In genomic region chr9:2053883-2054845, GRCh38 we compare ENCODE assay signal across 8 cellular contexts. TPM values are rescaled to one million over a fixed set of nuclear protein-coding genes. Genes with fewer than 3 reads are reported as not detected.
A peak's percentile ranks its signal among the peaks of the same experiment; 100 is the strongest.
DNase-seq lines count a peak whose midpoint lies in the region; ATAC-seq lines count a peak whose summit lies in the region.

No MANE protein-coding gene starts in this region.

- DNase-seq in CD1c-positive myeloid dendritic cell (ENCODE audit: extremely low spot score), result peak; percentile 41
- DNase-seq in Jurkat, Clone E6-1 (ENCODE audit: low read depth, low spot score), result peak; percentile 89
- peak; percentile 60 for DNase-seq in activated effector memory CD4-positive, alpha-beta T cell treated with Interleukin-2 at 50 U/mL for 16 hours
- peak; percentile 96 for DNase-seq in kidney glomerular epithelial cell (lab: John Stamatoyannopoulos, UW)
- DNase-seq in stimulated activated CD8-positive, alpha-beta memory T cell treated with anti-CD3 and anti-CD28 coated beads, Interleukin-15, amount 100 ng/mL, for 1 hour (ENCODE audit: low read depth), result peak; percentile 33
- DNase-seq in T1000 (lab: John Stamatoyannopoulos, UW), result no peak
- no peak for DNase-seq in UCSD-AML1 (lab: John Stamatoyannopoulos, UW; ENCODE audit: unreplicated experiment)

- peak overlapping the region; percentile 30 for H3K4me3 ChIP-seq in Jurkat, Clone E6-1 (ENCODE audit: low read length)

- ATAC-seq in GM21360 (IDR thresholded peaks at IDR 0.05; ENCODE audit: unreplicated experiment), result peak; percentile 96

RNA-seq across cellular contexts. Expression of gene SMARCA2, which starts 39.0 kb away (rescaled TPM):
- 52.0 TPM for polyA plus RNA-seq in Jurkat, Clone E6-1 (2012; ENCODE audit: insufficient read depth, insufficient read length)

Comparison
In these comparisons a context has a peak if more than half of its experiments do, and no peak if none do; other contexts are left out.
1. DNase-seq: peak in CD1c-positive myeloid dendritic cell (single experiment), Jurkat, Clone E6-1 (single experiment), activated effector memory CD4-positive, alpha-beta T cell treated with Interleukin-2 at 50 U/mL for 16 hours (single experiment), kidney glomerular epithelial cell (single experiment) and stimulated activated CD8-positive, alpha-beta memory T cell treated with anti-CD3 and anti-CD28 coated beads, Interleukin-15, amount 100 ng/mL, for 1 hour (single experiment); none in T1000 (single experiment) and UCSD-AML1 (single experiment).